Comparison of ENCODE assay signal across 8 cellular contexts in genomic region chr20:56467969-56468316, GRCh38.
A peak's percentile ranks its signal among the peaks of the same experiment; 100 is the strongest.
DNase-seq lines count a peak whose midpoint lies in the region; ATAC-seq and TF ChIP-seq lines count a peak whose summit lies in the region.

No MANE protein-coding gene starts in this region.

- H3K27ac Mint-ChIP-seq in dendritic cell treated with granulocyte-macrophage colony-stimulating factor and Interleukin-4, amounts not matched to agents 40 ng/mL and 50 ng/mL, for 4 days: peak overlapping the region; percentile 99

- peak overlapping the region; percentile 100 for H3K4me3 Mint-ChIP-seq in dendritic cell treated with granulocyte-macrophage colony-stimulating factor and Interleukin-4, amounts not matched to agents 40 ng/mL and 50 ng/mL, for 4 days

- no peak for TF ChIP-seq CTCF in DND-41 (IDR thresholded peaks at IDR 0.05; ENCODE audit: borderline replicate concordance, extremely low read depth, low read length, poor library complexity, severe bottlenecking)

- intact Hi-C loops in dendritic cell treated with granulocyte-macrophage colony-stimulating factor and Interleukin-4, amounts not matched to agents 40 ng/mL and 50 ng/mL, for 4 days (cut with micrococcal nuclease): loop anchor here (1.0 to 2.0 kb wide), 3 partner anchors 55 to 76 kb away; partner anchors contain the start of genes AURKA, CASS4 and CSTF1

- H3K9ac ChIP-seq in DND-41 (ENCODE audit: low read depth, low read length): peak overlapping the region; percentile 74

- H3K27ac ChIP-seq in DND-41 (ENCODE audit: low read length): peak overlapping the region; percentile 28
- H3K27ac ChIP-seq in KOPT-K1 (ENCODE audit: low read depth, low read length, poor library complexity, severe bottlenecking): peak overlapping the region; percentile 68

- H3K36me3 Mint-ChIP-seq in dendritic cell treated with granulocyte-macrophage colony-stimulating factor and Interleukin-4, amounts not matched to agents 40 ng/mL and 50 ng/mL, for 4 days (ENCODE audit: low read depth): peaks cover 39% of the 10 kb centered on the region

- H2AFZ ChIP-seq in DND-41 (ENCODE audit: low read depth, low read length): peak overlapping the region; percentile 95
- peak overlapping the region; percentile 83 for H2AFZ ChIP-seq in neuron (ENCODE audit: low read depth, low read length)

- H3K27me3 Mint-ChIP-seq in dendritic cell treated with granulocyte-macrophage colony-stimulating factor and Interleukin-4, amounts not matched to agents 40 ng/mL and 50 ng/mL, for 4 days: no peaks in the 10 kb centered on the region

- no peak for DNase-seq in DND-41
- no peak for DNase-seq in NCI-H1105 treated with DMSO at 0.1 percent for 48 hours (lab: John Stamatoyannopoulos, UW)
- DNase-seq in DMS79 treated with DMSO at 0.1 percent for 48 hours (lab: John Stamatoyannopoulos, UW): no peak

- H4K20me1 ChIP-seq in DND-41 (ENCODE audit: insufficient read depth, low read length): peaks cover 3% of the 10 kb centered on the region; the same call in 1 of the 2 replicates

- H3K27me3 ChIP-seq in DND-41 (ENCODE audit: insufficient read depth, low read length, poor library complexity): no peaks in the 10 kb centered on the region
- H3K27me3 ChIP-seq in neuron (ENCODE audit: insufficient read depth, low read length): no peaks in the 10 kb centered on the region

- H3K4me3 ChIP-seq in DND-41 (ENCODE audit: low read depth in 1 of 2, low read length in 2 of 2) (peak overlapping the region; percentile 86 to 96; a peak in 3 of 4 replicates), neuron (ENCODE audit: low read length) (peak overlapping the region; percentile 99)

- peaks cover 10% of the 10 kb centered on the region for H3K36me3 ChIP-seq in DND-41 (ENCODE audit: insufficient read depth, low read length)
- peaks cover 13% of the 10 kb centered on the region for H3K36me3 ChIP-seq in KOPT-K1 (ENCODE audit: insufficient read depth, low read length)
- H3K36me3 ChIP-seq in neuron (ENCODE audit: insufficient read depth, low read length): peaks cover 9% of the 10 kb centered on the region

- H3K4me2 ChIP-seq in DND-41 (ENCODE audit: insufficient read depth, low read length): peak overlapping the region; percentile 97

- H3K4me1 ChIP-seq in DND-41 (ENCODE audit: insufficient read depth, low read length) (peaks cover 31% of the 10 kb centered on the region), neuron (ENCODE audit: insufficient read depth, low read length) (peaks cover 17% of the 10 kb centered on the region)

- H3K79me2 ChIP-seq in DND-41 (ENCODE audit: insufficient read depth, low read length): peaks cover 37% of the 10 kb centered on the region

- no peak for ATAC-seq in DND-41 (ENCODE audit: insufficient read depth, low read depth)
- no peak for ATAC-seq in GM18909 (IDR thresholded peaks at IDR 0.05; ENCODE audit: poor library complexity, unreplicated experiment)
- no peak for ATAC-seq in GM21515 (IDR thresholded peaks at IDR 0.05; ENCODE audit: unreplicated experiment)

- no peaks in the 10 kb centered on the region for H3K9me3 ChIP-seq in DND-41 (ENCODE audit: insufficient read depth, low read length, severe bottlenecking)
- H3K9me3 ChIP-seq in KOPT-K1 (ENCODE audit: insufficient read depth, low read length, poor library complexity, severe bottlenecking): no peaks in the 10 kb centered on the region
- no peaks in the 10 kb centered on the region for H3K9me3 ChIP-seq in neuron (ENCODE audit: low read length)

- no peaks in the 10 kb centered on the region for H3K9me3 Mint-ChIP-seq in dendritic cell treated with granulocyte-macrophage colony-stimulating factor and Interleukin-4, amounts not matched to agents 40 ng/mL and 50 ng/mL, for 4 days

- peaks cover 74% of the 10 kb centered on the region for H3K4me1 Mint-ChIP-seq in dendritic cell treated with granulocyte-macrophage colony-stimulating factor and Interleukin-4, amounts not matched to agents 40 ng/mL and 50 ng/mL, for 4 days (ENCODE audit: low read depth)
